Comparison of ENCODE assay signal across 24 cellular contexts in the genomic region with DNA sequence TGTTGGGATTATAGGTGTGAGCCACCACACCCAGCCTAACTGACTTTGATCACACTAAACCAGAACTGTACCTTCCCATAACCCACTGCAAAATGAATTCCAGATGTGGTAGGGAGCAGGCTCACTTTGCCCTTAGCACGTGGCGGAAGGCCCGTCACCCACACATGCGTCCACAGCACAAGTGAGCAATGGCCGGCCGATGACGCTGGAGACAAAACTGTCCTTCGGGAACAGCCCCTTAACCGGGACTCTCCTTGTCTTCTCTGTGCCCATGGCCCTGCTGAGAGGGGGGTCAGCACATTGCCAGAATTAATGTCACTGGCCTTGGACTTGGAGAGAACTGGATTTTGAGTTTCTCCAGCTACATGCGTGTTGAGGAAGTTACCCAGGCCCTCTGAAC.
"Had no signal": no experiment of that assay in that cellular context is flagged by ENCODE, and none has a peak within 500 bp of the region (broad histone marks: within the 10 kb centered on the region; RNA-seq: fewer than 3 reads in every experiment).

No MANE protein-coding gene starts in this region.

- H3K4me1 ChIP-seq: parathyroid adenoma, prostate gland, right lobe of liver had no signal

- H3K27ac ChIP-seq: heart left ventricle, left lung, parathyroid adenoma, prostate gland, right lobe of liver, spleen, testis, tibial nerve, upper lobe of right lung, vagina had no signal

- H3K4me3 ChIP-seq: heart left ventricle, left lung, lung, prostate gland, right lobe of liver, spleen, testis, tibial nerve, upper lobe of right lung, vagina had no signal

- FAIRE-seq: colon, frontal cortex had no signal

- H3K27me3 ChIP-seq: left lung, right lobe of liver, testis, upper lobe of right lung, vagina had no signal

- H3K9me3 ChIP-seq: heart left ventricle, left lung, prostate gland, right lobe of liver, spleen, testis, tibial nerve, upper lobe of right lung, vagina had no signal

- ATAC-seq: heart left ventricle; left lung; right lobe of liver; stimulated activated naive B cell treated with anti-CD40 and anti-IgM and Interleukin-4, amounts not matched to agents 10 μg/mL and 1 μg/mL and 100 μg/mL, for 72 hours; upper lobe of right lung had no signal

- DNase-seq: effector CD8-positive, alpha-beta T cell; heart left ventricle; hippocampal formation; kidney glomerular epithelial cell; left lung; mesendoderm; naive B cell; occipital lobe; right lobe of liver; spleen; stimulated activated CD4-positive, alpha-beta T cell treated with anti-CD3 and anti-CD28 coated beads, Interleukin-15, amount 100 ng/mL, for 24 hours; stimulated activated CD4-positive, alpha-beta T cell treated with anti-CD3 and anti-CD28 coated beads, Interleukin-1b, Interleukin-23, amount 100 ng/mL, for 48 hours; stimulated activated CD4-positive, alpha-beta T cell treated with anti-CD3 and anti-CD28 coated beads, Interleukin-4, amount 100 ng/mL, for 24 hours; stimulated activated naive B cell treated with anti-CD40 and anti-IgM and Interleukin-4, amounts not matched to agents 10 μg/mL and 1 μg/mL and 100 μg/mL, for 72 hours; stimulated activated naive CD8-positive, alpha-beta T cell treated with anti-CD3 and anti-CD28 coated beads, Interleukin-15, amount 100 ng/mL, for 72 hours; testis; upper lobe of right lung had no signal

- H3K36me3 ChIP-seq: heart left ventricle, left lung, prostate gland, right lobe of liver, spleen, tibial nerve, upper lobe of right lung, vagina had no signal
